In genomic region chr20:40293740-40294139, GRCh38 we compare ENCODE assay signal across 14 cellular contexts.
DNase-seq lines count a peak whose midpoint lies in the region; ATAC-seq and TF ChIP-seq lines count a peak whose summit lies in the region.
"Had no signal": no experiment of that assay in that cellular context is flagged by ENCODE, and none has a peak within 500 bp of the region (broad histone marks: within the 10 kb centered on the region; RNA-seq: fewer than 3 reads in every experiment).

No MANE protein-coding gene starts in this region.

- H3K36me3 Mint-ChIP-seq in nephron progenitor cell (ENCODE audit: low read depth) = no peaks in the 10 kb centered on the region
- no peaks in the 10 kb centered on the region for H3K36me3 Mint-ChIP-seq in CD4-positive, alpha-beta T cell (ENCODE audit: low read depth)

- POLR2A ChIA-PET in CD4-positive, alpha-beta T cell (lab: Charles Lee) = no interaction called here

- TF ChIP-seq CTCF in nephron progenitor cell (IDR thresholded peaks at IDR 0.05) = no peak
- no peak for TF ChIP-seq CTCF in CD4-positive, alpha-beta T cell (IDR thresholded peaks at IDR 0.05)

- peak; percentile 80 for ATAC-seq in Right ventricle myocardium inferior
- peak; percentile 85 for ATAC-seq in aorta (ENCODE audit: low FRiP score)
- ATAC-seq in CD4-positive, alpha-beta T cell (ENCODE audit: poor library complexity) = no peak
- no peak for ATAC-seq in HG03565 (IDR thresholded peaks at IDR 0.05; ENCODE audit: unreplicated experiment)
- ATAC-seq in GM19455 (IDR thresholded peaks at IDR 0.05; ENCODE audit: unreplicated experiment) = no peak
- ATAC-seq: activated T-helper 17 cell treated with anti-CD3 and anti-CD28 coated beads, Interleukin-2, amount 50 U/mL, for 72 hours; HCT116; stimulated activated naive CD8-positive, alpha-beta T cell treated with anti-CD3 and anti-CD28 coated beads, Interleukin-15, Interleukin-2, amounts not matched to agents 100 U/mL and 50 U/mL, for 24 hours had no signal

- intact Hi-C loops in Right ventricle myocardium inferior (cut with DNase I) (no loop called here), cardiac septum (cut with DNase I) (no loop called here), aorta (cut with DNase I) (loop anchor here in 1 of 2 donors (2.0 to 5.0 kb wide), 2 partner anchors 214 to 395 kb away; partner anchors contain the start of gene MAFB)
- intact Hi-C loops in CD4-positive, alpha-beta T cell (cut with DNase I, micrococcal nuclease) = no loop called here

- DNase-seq in Right ventricle myocardium inferior (ENCODE audit: missing footprints) (no peak), cardiac septum (ENCODE audit: low spot score) (no peak), dermis microvascular lymphatic vessel endothelial cell (ENCODE audit: low read depth in 2 of 2) (peak; percentile 69 to 94), nephron progenitor cell (no peak), aorta (peak in 1 of 2 donors; percentile 45)
- no peak for DNase-seq in CD4-positive, alpha-beta T cell
- DNase-seq: activated CD4-positive, CD25-positive, alpha-beta regulatory T cell treated with anti-CD3 and anti-CD28 coated beads, Interleukin-2, amount 50 U/mL, for 72 hours; Karpas-422; NCI-H510A; stimulated activated naive CD8-positive, alpha-beta T cell treated with anti-CD3 and anti-CD28 coated beads, Interleukin-15, Interleukin-2, amounts not matched to agents 100 U/mL and 50 U/mL, for 24 hours had no signal

- H3K9me3 Mint-ChIP-seq in nephron progenitor cell = no peaks in the 10 kb centered on the region
- no peaks in the 10 kb centered on the region for H3K9me3 Mint-ChIP-seq in CD4-positive, alpha-beta T cell
- H3K9me3 Mint-ChIP-seq: activated T-helper 17 cell treated with anti-CD3 and anti-CD28 coated beads, Interleukin-2, amount 50 U/mL, for 72 hours had no signal

- H3K27me3 Mint-ChIP-seq in nephron progenitor cell (ENCODE audit: low read depth, poor library complexity) = peaks cover 12% of the 10 kb centered on the region
- H3K27me3 Mint-ChIP-seq in CD4-positive, alpha-beta T cell = peaks cover 9% of the 10 kb centered on the region

- 0 to 1% methylated on average over 1 of the region's 1 CpG for WGBS in aorta, 2 donors

- CTCF ChIA-PET in CD4-positive, alpha-beta T cell (lab: Charles Lee) = no interaction called here

- H3K27ac ChIP-seq in aorta (ENCODE audit: low read depth in 1 of 2, low read length in 2 of 2) = peak overlapping the region; percentile 1 to 82
- no peak overlapping the region for H3K27ac ChIP-seq in CD4-positive, alpha-beta T cell (ENCODE audit: low read depth, low read length)

- H3K4me1 Mint-ChIP-seq in nephron progenitor cell = peaks cover 37% of the 10 kb centered on the region
- no peaks in the 10 kb centered on the region for H3K4me1 Mint-ChIP-seq in CD4-positive, alpha-beta T cell (ENCODE audit: low read depth)
- H3K4me1 Mint-ChIP-seq: activated T-helper 17 cell treated with anti-CD3 and anti-CD28 coated beads, Interleukin-2, amount 50 U/mL, for 72 hours had no signal

- no peaks in the 10 kb centered on the region for H3K36me3 ChIP-seq in aorta (ENCODE audit: control insufficient read depth in 1 of 2, insufficient read depth in 2 of 2, low read length in 1 of 2)

- H3K4me3 ChIP-seq in aorta (ENCODE audit: low read length in 2 of 2) = no peak overlapping the region

- peaks cover 3 to 10% of the 10 kb centered on the region in 2 donors for H3K4me1 ChIP-seq in aorta (ENCODE audit: control insufficient read depth in 1 of 2, insufficient read depth in 2 of 2, low read length in 2 of 2)

- no peak overlapping the region for H3K4me3 Mint-ChIP-seq in nephron progenitor cell
- H3K4me3 Mint-ChIP-seq in CD4-positive, alpha-beta T cell = no peak overlapping the region
- H3K4me3 Mint-ChIP-seq: activated T-helper 17 cell treated with anti-CD3 and anti-CD28 coated beads, Interleukin-2, amount 50 U/mL, for 72 hours had no signal

- no peaks in the 10 kb centered on the region for H3K27me3 ChIP-seq in aorta (ENCODE audit: control insufficient read depth in 1 of 2, insufficient read depth in 2 of 2, low read length in 1 of 2)
- no peaks in the 10 kb centered on the region for H3K27me3 ChIP-seq in CD4-positive, alpha-beta T cell (ENCODE audit: control insufficient read depth, insufficient read depth, low read length)

- H3K9me3 ChIP-seq in aorta (ENCODE audit: control insufficient read depth, low read length) = no peaks in the 10 kb centered on the region
- no peaks in the 10 kb centered on the region for H3K9me3 ChIP-seq in CD4-positive, alpha-beta T cell (ENCODE audit: control insufficient read depth, low read length)

- H3K27ac Mint-ChIP-seq in nephron progenitor cell = peak overlapping the region; percentile 54
- no peak overlapping the region for H3K27ac Mint-ChIP-seq in CD4-positive, alpha-beta T cell
- H3K27ac Mint-ChIP-seq: activated T-helper 17 cell treated with anti-CD3 and anti-CD28 coated beads, Interleukin-2, amount 50 U/mL, for 72 hours had no signal

Comparison
In these comparisons a context has a peak if more than half of its experiments do, and no peak if none do; other contexts are left out.
1. ATAC-seq: peak in Right ventricle myocardium inferior (single experiment) and aorta (single experiment); none in CD4-positive, alpha-beta T cell (single experiment), HG03565 (single experiment) and GM19455 (single experiment).
2. DNase-seq: peak in dermis microvascular lymphatic vessel endothelial cell (2 of 2); none in Right ventricle myocardium inferior (single experiment), cardiac septum (single experiment), nephron progenitor cell (single experiment) and CD4-positive, alpha-beta T cell (0 of 10).